23 cellular contexts compared by ENCODE assay signal in the genomic region with DNA sequence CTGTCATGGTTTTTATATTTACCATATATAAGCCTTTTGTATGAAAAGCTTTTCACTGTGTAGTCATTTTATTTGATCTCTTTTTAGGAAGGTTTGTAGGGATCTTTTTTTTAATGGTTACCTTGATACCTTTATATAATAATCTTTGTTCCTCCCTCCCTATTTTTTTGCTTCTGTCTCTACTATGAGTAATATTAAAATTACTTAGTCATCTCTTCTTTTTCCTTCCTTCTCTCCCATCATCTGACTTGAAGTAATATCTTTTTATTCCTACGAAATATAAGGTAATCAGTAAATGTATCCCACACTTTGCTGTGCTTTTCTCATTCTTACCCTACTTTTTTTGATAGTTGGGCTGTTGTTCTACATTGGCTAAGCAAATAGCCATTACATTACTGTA.
DNase-seq lines count a peak whose midpoint lies in the region; ATAC-seq and TF ChIP-seq lines count a peak whose summit lies in the region.
"Had no signal": no experiment of that assay in that cellular context is flagged by ENCODE, and none has a peak within 500 bp of the region (broad histone marks: within the 10 kb centered on the region; RNA-seq: fewer than 3 reads in every experiment).

No MANE protein-coding gene starts in this region.

- no peaks in the 10 kb centered on the region for H3K9me3 ChIP-seq in PC-3 (ENCODE audit: low read length)
- no peaks in the 10 kb centered on the region for H3K9me3 ChIP-seq in effector memory CD4-positive, alpha-beta T cell (ENCODE audit: control insufficient read depth, low read length)

- H3K9ac ChIP-seq in PC-3 (ENCODE audit: low read length), result peak overlapping the region; percentile 30

- H3K4me1 ChIP-seq in PC-3 (ENCODE audit: insufficient read depth, low read length), result peaks cover 19% of the 10 kb centered on the region
- peaks cover 13% of the 10 kb centered on the region for H3K4me1 ChIP-seq in foreskin keratinocyte
- H3K4me1 ChIP-seq in effector memory CD4-positive, alpha-beta T cell (ENCODE audit: control insufficient read depth, insufficient read depth, low read length, poor library complexity, severe bottlenecking), result no peaks in the 10 kb centered on the region

- TF ChIP-seq CTCF in PC-3 (conservative IDR thresholded peaks at IDR 0.05; ENCODE audit: low read depth, low read length) (no peak), brain microvascular endothelial cell (IDR thresholded peaks at IDR 0.05; ENCODE audit: low read depth, low read length, missing control alignments) (no peak), foreskin keratinocyte (conservative IDR thresholded peaks at IDR 0.05) (no peak)

- H3F3A ChIP-seq in PC-3 (ENCODE audit: low read length, unreplicated experiment), result no peaks in the 10 kb centered on the region

- in situ Hi-C loops in brain microvascular endothelial cell (cut with HindIII; ENCODE audit: low pct_ligation_motif_present, low sequenced_read_pairs), result no loop called here

- peak overlapping the region; percentile 72 for H3K27ac ChIP-seq in PC-3 (ENCODE audit: low read length)
- H3K27ac ChIP-seq in brain microvascular endothelial cell, result peak overlapping the region; percentile 30
- H3K27ac ChIP-seq in foreskin keratinocyte, result peak overlapping the region; percentile 64
- H3K27ac ChIP-seq in effector memory CD4-positive, alpha-beta T cell (ENCODE audit: insufficient read depth, low read length, poor library complexity, severe bottlenecking), result no peak overlapping the region
- H3K27ac ChIP-seq: C4-2B had no signal

- BruUV-seq in PC-3 (replicated peaks; lab: Mats Ljungman, UMichigan), result no TSS peak

- no peaks in the 10 kb centered on the region for H3K79me2 ChIP-seq in PC-3 (ENCODE audit: low read length)

- no peaks in the 10 kb centered on the region for H4K20me1 ChIP-seq in PC-3 (ENCODE audit: low read length)

- H3K4me2 ChIP-seq in PC-3 (ENCODE audit: low read length), result peak overlapping the region; percentile 59

- DNase-seq in PC-3, result peak; percentile 39
- DNase-seq in brain microvascular endothelial cell, result no peak
- no peak for DNase-seq in foreskin keratinocyte
- no peak for DNase-seq in effector memory CD4-positive, alpha-beta T cell
- no peak for DNase-seq in NK-92 treated with Interleukin-12 subunit alpha and Interleukin-12 subunit beta, amount 100 ng/mL, for 24 hours (lab: John Stamatoyannopoulos, UW)
- DNase-seq in stimulated activated CD4-positive, alpha-beta T cell treated with anti-CD3 and anti-CD28 coated beads, Interleukin-4, amount 100 ng/mL, for 1 hour, result no peak
- no peak for DNase-seq in stimulated activated CD4-positive, alpha-beta T cell treated with anti-CD3 and anti-CD28 coated beads, Interleukin-4, amount 100 ng/mL, for 24 hours
- DNase-seq: CD8-positive, alpha-beta T cell; DMS153; DND-41; Kasumi-1; MV-4-11; NCI-H1105 treated with DMSO at 0.1 percent for 48 hours; NCI-H2029; NCI-H446 treated with DMSO at 0.1 percent for 48 hours; NCI-H526; NCI-H82; SHP77 treated with DMSO at 0.1 percent for 48 hours; SW 1271 had no signal

- POLR2A ChIA-PET in PC-3 (lab: Charles Lee; ENCODE audit: unreplicated experiment), result no interaction called here

- no peaks in the 10 kb centered on the region for H3K36me3 ChIP-seq in PC-3 (ENCODE audit: low read depth, low read length)
- H3K36me3 ChIP-seq in brain microvascular endothelial cell (replicated peaks), result no peaks in the 10 kb centered on the region
- no peaks in the 10 kb centered on the region for H3K36me3 ChIP-seq in effector memory CD4-positive, alpha-beta T cell (ENCODE audit: control insufficient read depth, insufficient read depth, low read length)

- intact Hi-C loops in PC-3 (cut with micrococcal nuclease), result loop anchor here (5.0 kb wide), 1 partner anchor 111 kb away; no protein-coding TSS in a partner anchor

- H3K4me3 ChIP-seq in PC-3 (ENCODE audit: low read length), result peak overlapping the region; percentile 25; the same call in 1 of the 2 replicates
- H3K4me3 ChIP-seq in brain microvascular endothelial cell (ENCODE audit: low read depth, low read length), result no peak overlapping the region
- H3K4me3 ChIP-seq in effector memory CD4-positive, alpha-beta T cell (ENCODE audit: insufficient read depth, low read depth, low read length, poor library complexity, severe bottlenecking), result no peak overlapping the region
- H3K4me3 ChIP-seq: K562 had no signal

- H3K9me2 ChIP-seq in PC-3 (replicated peaks; ENCODE audit: low read length), result no peaks in the 10 kb centered on the region

- CTCF ChIA-PET in PC-3 (lab: Charles Lee), result interaction anchor here (0.6 to 1.0 kb wide), 2 partner anchors 126 to 479 kb away, joined by 3 read pairs; partner anchors contain the start of gene LRIG2

- H2AFZ ChIP-seq in PC-3 (ENCODE audit: low read length), result no peak overlapping the region

- ATAC-seq in PC-3 (peak; percentile 81), foreskin keratinocyte (peak; percentile 62)
- ATAC-seq: CD8-positive, alpha-beta T cell; HCT116; K562; Panc1 had no signal

- H3K27me3 ChIP-seq in PC-3 (ENCODE audit: low read length) (no peaks in the 10 kb centered on the region), brain microvascular endothelial cell (replicated peaks) (no peaks in the 10 kb centered on the region), foreskin keratinocyte (no peaks in the 10 kb centered on the region)
- no peaks in the 10 kb centered on the region for H3K27me3 ChIP-seq in effector memory CD4-positive, alpha-beta T cell (replicated peaks; ENCODE audit: control insufficient read depth, insufficient read depth, low read length, poor library complexity, severe bottlenecking)
